ENCODE assay signal across 1 cellular context in genomic region chr15:56168394-56168793, GRCh38.
TF ChIP-seq lines count a peak whose summit lies in the region.

No MANE protein-coding gene starts in this region.

TF ChIP-seq in IMR-90, 13 proteins besides CTCF, POLR2A, EP300 and RAD21:
- TF ChIP-seq FOS (IDR thresholded peaks at IDR 0.05; ENCODE audit: low read depth, low read length) (no peak), RFX5 (IDR thresholded peaks at IDR 0.05; ENCODE audit: low read depth, low read length) (peak; percentile 59; the same call in 1 of the 2 replicates), SMC3 (IDR thresholded peaks at IDR 0.05; ENCODE audit: low read depth, low read length) (no peak)
